In the genomic region with DNA sequence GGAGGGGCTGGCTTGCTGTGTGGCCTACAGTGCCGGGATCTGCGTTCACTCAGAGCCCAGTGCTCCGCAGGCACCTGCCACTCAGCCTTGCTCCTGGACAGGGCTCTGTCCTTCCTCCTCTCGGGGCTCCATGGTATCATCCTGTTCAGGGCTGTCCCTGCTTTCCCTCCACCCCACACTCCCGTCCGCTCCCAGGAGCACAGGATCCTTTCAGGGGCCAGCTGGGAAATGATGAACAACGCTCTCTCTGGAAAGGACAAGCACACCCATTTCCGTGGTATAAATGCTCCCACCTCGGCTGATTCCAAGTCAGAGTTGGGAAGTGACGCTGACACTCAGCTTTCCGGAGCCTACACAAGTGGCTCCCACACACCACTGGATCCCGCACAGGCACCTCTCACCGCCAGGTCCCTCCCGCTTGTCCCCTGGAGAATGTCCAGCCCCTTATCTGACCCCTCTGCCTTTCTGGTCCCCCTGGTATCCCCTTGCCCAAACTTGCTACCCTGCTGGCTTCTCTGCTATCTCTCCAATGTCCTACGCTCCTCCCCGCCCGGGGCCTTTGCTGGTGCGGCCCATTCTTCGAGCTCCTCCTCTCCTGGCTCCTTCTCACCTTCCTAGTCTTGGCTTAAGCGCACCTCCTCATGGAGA, we compare ENCODE assay signal across 30 cellular contexts. TPM values are rescaled to one million over a fixed set of nuclear protein-coding genes. Genes with fewer than 3 reads are reported as not detected.
DNase-seq lines count a peak whose midpoint lies in the region; ATAC-seq, FAIRE-seq and TF ChIP-seq lines count a peak whose summit lies in the region.
"Had no signal": no experiment of that assay in that cellular context is flagged by ENCODE, and none has a peak within 500 bp of the region (broad histone marks: within the 10 kb centered on the region; RNA-seq: fewer than 3 reads in every experiment).

No MANE protein-coding gene starts in this region.

- no peaks in the 10 kb centered on the region for H3K27me3 ChIP-seq in esophagus muscularis mucosa
- peaks cover 22 to 59% (median 51%) of the 10 kb centered on the region in 3 donors for H3K27me3 ChIP-seq in gastrocnemius medialis
- H3K27me3 ChIP-seq: neural progenitor cell, testis, vagina had no signal

- peak overlapping the region; percentile 58 for H3K27ac ChIP-seq in VCaP
- peak overlapping the region; percentile 2 to 67 (median 45) for H3K27ac ChIP-seq in esophagus muscularis mucosa (replicated peaks in 1 of 4)
- no peak overlapping the region for H3K27ac ChIP-seq in kidney (ENCODE audit: low read depth in 2 of 2, low read length in 2 of 2)
- H3K27ac ChIP-seq in gastrocnemius medialis = peak overlapping the region; percentile 31 to 63 (median 58)
- H3K27ac ChIP-seq: coronary artery, foreskin keratinocyte, neural progenitor cell, PC-9, testis, vagina had no signal

- H3K36me3 ChIP-seq in esophagus muscularis mucosa (peaks cover 0 to 8% (median 4%) of the 10 kb centered on the region in 4 donors), kidney (ENCODE audit: control insufficient read depth in 1 of 2, insufficient read depth in 2 of 2, low read length in 2 of 2) (no peaks in the 10 kb centered on the region), gastrocnemius medialis (no peaks in the 10 kb centered on the region)
- H3K36me3 ChIP-seq: neural progenitor cell, vagina had no signal

- H3K4me1 ChIP-seq in esophagus muscularis mucosa (peaks cover 33 to 81% (median 75%) of the 10 kb centered on the region in 4 donors), kidney (ENCODE audit: control insufficient read depth in 1 of 2, insufficient read depth in 1 of 2, low read depth in 1 of 2, low read length in 2 of 2) (peaks cover 0 to 2% of the 10 kb centered on the region in 2 donors), gastrocnemius medialis (peaks cover 3 to 7% of the 10 kb centered on the region in 2 donors)
- H3K4me1 ChIP-seq: foreskin keratinocyte had no signal

- ATAC-seq in gastrocnemius medialis (no peak), HG02840 (IDR thresholded peaks at IDR 0.05; ENCODE audit: low FRiP score, unreplicated experiment) (no peak), HG03460 (IDR thresholded peaks at IDR 0.05; ENCODE audit: unreplicated experiment) (no peak)
- ATAC-seq: activated CD8-positive, alpha-beta memory T cell treated with anti-CD3 and anti-CD28 coated beads, Interleukin-2, amount 10 ng/mL, durations not matched to agents 7 days and 5 days; activated T-cell treated with anti-CD3 and anti-CD28 coated beads, Interleukin-2, amount 50 U/mL, for 4 hours; foreskin keratinocyte; SK-N-SH treated with all-trans-retinoic acid at 6 μM for 48 hours had no signal

- WGBS in esophagus muscularis mucosa = 92% methylated on average over 20 of the region's 20 CpGs

- no peak for FAIRE-seq in kidney (lab: Jason Lieb, UNC)
- FAIRE-seq: bronchial epithelial cell had no signal

- in situ Hi-C loops in gastrocnemius medialis (cut with MboI; ENCODE audit: low sequenced_read_pairs in 4 of 4) = no loop called here

- no peak for TF ChIP-seq POLR2A in esophagus muscularis mucosa (IDR thresholded peaks at IDR 0.05; ENCODE audit: low read depth)
- no peak for TF ChIP-seq POLR2A in gastrocnemius medialis (IDR thresholded peaks at IDR 0.05)

- TF ChIP-seq CTCF in VCaP (conservative IDR thresholded peaks at IDR 0.05) (no peak), esophagus muscularis mucosa (IDR thresholded peaks at IDR 0.05) (no peak), kidney (IDR thresholded peaks at IDR 0.05; ENCODE audit: borderline replicate concordance, extremely low read depth, insufficient read depth) (no peak), gastrocnemius medialis (IDR thresholded peaks at IDR 0.05 in 4 of 5, conservative IDR thresholded peaks at IDR 0.05 in 1 of 5) (no peak)

- DNase-seq in esophagus muscularis mucosa (ENCODE audit: extremely low spot score) = no peak
- DNase-seq in kidney = peak; percentile 53
- no peak for DNase-seq in gastrocnemius medialis
- no peak for DNase-seq in occipital lobe (lab: John Stamatoyannopoulos, UW)
- no peak for DNase-seq in stimulated activated naive CD4-positive, alpha-beta T cell treated with Interleukin-2 at 50 U/mL for 16 hours (lab: John Stamatoyannopoulos, UW)
- DNase-seq: activated CD4-positive, alpha-beta T cell treated with anti-CD3 and anti-CD28 coated beads, Interleukin-2, amount 50 U/mL, for 4 hours; activated CD8-positive, alpha-beta memory T cell treated with anti-CD3 and anti-CD28 coated beads, Interleukin-2, amount 10 ng/mL, durations not matched to agents 7 days and 5 days; activated gamma-delta T cell; activated naive CD8-positive, alpha-beta T cell treated with anti-CD3 and anti-CD28 coated beads for 36 hours; activated T-cell treated with anti-CD3 and anti-CD28 coated beads, Interleukin-2, amount 50 U/mL, for 4 hours; anterior cingulate cortex; CD4-positive, alpha-beta memory T cell; foreskin keratinocyte; GOT3; hippocampal formation; Kasumi-1; left colon; mesendoderm; NCI-H226; NCI-H526 treated with DMSO at 0.1 percent for 48 hours; PC-9; testis had no signal

- H3K9ac ChIP-seq in kidney (ENCODE audit: low read length in 2 of 2) = no peak overlapping the region
- H3K9ac ChIP-seq: neural progenitor cell had no signal

- no peak for TF ChIP-seq EP300 in esophagus muscularis mucosa (IDR thresholded peaks at IDR 0.05)

- H3K9me3 ChIP-seq in esophagus muscularis mucosa = no peaks in the 10 kb centered on the region
- H3K9me3 ChIP-seq in kidney (ENCODE audit: control insufficient read depth in 1 of 2, low read length in 2 of 2) = no peaks in the 10 kb centered on the region
- H3K9me3 ChIP-seq in gastrocnemius medialis = no peaks in the 10 kb centered on the region
- H3K9me3 ChIP-seq: testis, vagina had no signal

- intact Hi-C loops in esophagus muscularis mucosa (cut with DNase I) (no loop called here), kidney (cut with DNase I) (no loop called here), gastrocnemius medialis (cut with DNase I; ENCODE audit: low total_unique reads) (no loop called here)

- H3K4me3 ChIP-seq in esophagus muscularis mucosa (no peak overlapping the region), kidney (ENCODE audit: low read length in 2 of 2) (no peak overlapping the region), gastrocnemius medialis (no peak overlapping the region)
- H3K4me3 ChIP-seq: coronary artery, neural progenitor cell, PC-9, testis, vagina had no signal

RNA-seq across cellular contexts. Expression of a gene that starts 21.3 kb away (rescaled TPM):
- 10 to 100 TPM in 3 of 4 donors, 1 to 10 TPM in 1; 9.1 to 38.6 (median 12.5) TPM for total RNA-seq in esophagus muscularis mucosa
- 8.6 TPM for total RNA-seq in kidney
- polyA plus RNA-seq in kidney (ENCODE audit: insufficient read depth, low read depth, low replicate concordance) = 0.99 TPM
- 1 to 10 TPM; 1.9 to 8.5 (median 7.7) TPM for total RNA-seq in gastrocnemius medialis
- total RNA-seq in occipital lobe = not detected
- total RNA-seq: activated CD8-positive, alpha-beta memory T cell treated with anti-CD3 and anti-CD28 coated beads, Interleukin-2, amount 10 ng/mL, durations not matched to agents 7 days and 5 days; activated naive CD8-positive, alpha-beta T cell treated with anti-CD3 and anti-CD28 coated beads for 36 hours; CD4-positive, alpha-beta memory T cell; foreskin keratinocyte had no signal
- polyA plus RNA-seq: CD4-positive, alpha-beta memory T cell; foreskin keratinocyte had no signal

Comparison
In these comparisons a context has a peak if more than half of its experiments do, and no peak if none do; other contexts are left out.
1. H3K27ac ChIP-seq: peak in VCaP (single experiment), esophagus muscularis mucosa (4 of 4) and gastrocnemius medialis (4 of 4); none in kidney (0 of 2).